Comparison of ENCODE assay signal across 1 cellular context in the genomic region with DNA sequence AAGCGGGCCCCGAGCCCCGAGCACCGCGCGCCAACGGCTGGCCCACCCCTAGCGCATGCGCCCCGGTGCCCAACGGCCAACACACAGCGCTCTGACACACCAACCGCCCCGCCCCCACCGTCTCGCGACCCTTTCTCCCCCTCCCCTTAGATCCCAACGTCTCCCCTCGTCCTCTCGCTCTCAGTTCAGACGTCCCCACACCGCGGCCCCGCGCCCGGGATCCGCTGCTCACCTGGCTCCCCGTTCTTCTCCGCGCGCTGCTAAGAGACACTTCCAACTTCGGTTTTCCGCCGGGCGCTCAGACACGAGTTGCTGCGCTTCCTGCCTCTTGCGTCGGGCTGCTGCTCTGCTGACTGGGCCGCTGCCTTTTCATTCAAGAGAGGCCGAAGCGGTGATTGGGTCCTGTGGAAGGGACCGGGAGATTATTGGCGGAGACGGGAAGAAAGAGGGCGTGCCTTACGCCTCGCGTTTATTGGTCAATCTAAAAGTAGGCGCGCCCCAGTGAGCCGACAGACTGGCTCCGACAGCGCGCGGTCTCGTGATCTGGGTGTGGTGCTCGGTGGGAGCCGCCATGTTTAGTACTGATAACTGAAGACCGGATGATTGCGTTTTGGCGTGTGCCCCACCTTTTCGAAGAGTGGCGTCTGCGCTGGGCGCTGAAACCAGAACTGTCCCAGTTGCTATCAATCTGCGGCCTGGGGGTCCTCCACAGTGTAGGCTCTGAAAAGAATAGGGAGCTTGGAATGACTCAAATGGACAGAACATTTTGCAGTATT.
A peak's percentile ranks its signal among the peaks of the same experiment; 100 is the strongest.
TF ChIP-seq lines count a peak whose summit lies in the region.

Gene DDX39A, minus strand, starts transcription at position 304 of the 776 bp plus-strand sequence. CDS start 6,121 bp downstream, outside the sequence.

TF ChIP-seq in HEK293, 187 proteins besides CTCF, POLR2A, EP300 and RAD21 (continued from another document and continues in another):
- TF ChIP-seq PRDM10 (tag by site-specific recombination; IDR thresholded peaks at IDR 0.05): 0 out of 2 replicates have a peak, but pooled peaks have one; percentile 51
- no peak for TF ChIP-seq ZNF777 (tag by site-specific recombination; IDR thresholded peaks at IDR 0.05; ENCODE audit: borderline replicate concordance)
- TF ChIP-seq PRDM6 (tag by site-specific recombination; IDR thresholded peaks at IDR 0.05): no peak
- TF ChIP-seq ZNF366 (tag by site-specific recombination; conservative IDR thresholded peaks at IDR 0.05): no peak
- no peak for TF ChIP-seq ZNF19 (tag by site-specific recombination; IDR thresholded peaks at IDR 0.05; ENCODE audit: low read depth)
- no peak for TF ChIP-seq ZNF585B (tag by site-specific recombination; IDR thresholded peaks at IDR 0.05)
- TF ChIP-seq, protein P1, sequence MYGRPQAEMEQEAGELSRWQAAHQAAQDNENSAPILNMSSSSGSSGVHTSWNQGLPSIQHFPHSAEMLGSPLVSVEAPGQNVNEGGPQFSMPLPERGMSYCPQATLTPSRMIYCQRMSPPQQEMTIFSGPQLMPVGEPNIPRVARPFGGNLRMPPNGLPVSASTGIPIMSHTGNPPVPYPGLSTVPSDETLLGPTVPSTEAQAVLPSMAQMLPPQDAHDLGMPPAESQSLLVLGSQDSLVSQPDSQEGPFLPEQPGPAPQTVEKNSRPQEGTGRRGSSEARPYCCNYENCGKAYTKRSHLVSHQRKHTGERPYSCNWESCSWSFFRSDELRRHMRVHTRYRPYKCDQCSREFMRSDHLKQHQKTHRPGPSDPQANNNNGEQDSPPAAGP (tag by site-specific recombination; IDR thresholded peaks at IDR 0.05): peak; percentile 43; the same call in 1 of the 2 replicates
- TF ChIP-seq ZNF501 (tag by site-specific recombination; IDR thresholded peaks at IDR 0.05): peak; percentile 26; the same call in 1 of the 2 replicates
- no peak for TF ChIP-seq TRIM28 (IDR thresholded peaks at IDR 0.05; ENCODE audit: borderline replicate concordance, low read length)
- peak; percentile 82 for TF ChIP-seq ZBTB17 (tag by site-specific recombination; IDR thresholded peaks at IDR 0.05)
- TF ChIP-seq ZNF76 (tag by site-specific recombination; IDR thresholded peaks at IDR 0.05; ENCODE audit: borderline replicate concordance, low read depth): 0 out of 2 replicates have a peak, but pooled peaks have one; percentile 47
- TF ChIP-seq PATZ1 (tag by site-specific recombination; IDR thresholded peaks at IDR 0.05): peak; percentile 47; the same call in 1 of the 2 replicates
- peak; percentile 77 for TF ChIP-seq KLF8 (tag by site-specific recombination; IDR thresholded peaks at IDR 0.05)
- TF ChIP-seq ZNF785 (tag by site-specific recombination; IDR thresholded peaks at IDR 0.05): no peak
- peak; percentile 76 for TF ChIP-seq YY2 (tag by site-specific recombination; IDR thresholded peaks at IDR 0.05)
- TF ChIP-seq ZNF792 (tag by site-specific recombination; IDR thresholded peaks at IDR 0.05): no peak
- TF ChIP-seq, protein P2, sequence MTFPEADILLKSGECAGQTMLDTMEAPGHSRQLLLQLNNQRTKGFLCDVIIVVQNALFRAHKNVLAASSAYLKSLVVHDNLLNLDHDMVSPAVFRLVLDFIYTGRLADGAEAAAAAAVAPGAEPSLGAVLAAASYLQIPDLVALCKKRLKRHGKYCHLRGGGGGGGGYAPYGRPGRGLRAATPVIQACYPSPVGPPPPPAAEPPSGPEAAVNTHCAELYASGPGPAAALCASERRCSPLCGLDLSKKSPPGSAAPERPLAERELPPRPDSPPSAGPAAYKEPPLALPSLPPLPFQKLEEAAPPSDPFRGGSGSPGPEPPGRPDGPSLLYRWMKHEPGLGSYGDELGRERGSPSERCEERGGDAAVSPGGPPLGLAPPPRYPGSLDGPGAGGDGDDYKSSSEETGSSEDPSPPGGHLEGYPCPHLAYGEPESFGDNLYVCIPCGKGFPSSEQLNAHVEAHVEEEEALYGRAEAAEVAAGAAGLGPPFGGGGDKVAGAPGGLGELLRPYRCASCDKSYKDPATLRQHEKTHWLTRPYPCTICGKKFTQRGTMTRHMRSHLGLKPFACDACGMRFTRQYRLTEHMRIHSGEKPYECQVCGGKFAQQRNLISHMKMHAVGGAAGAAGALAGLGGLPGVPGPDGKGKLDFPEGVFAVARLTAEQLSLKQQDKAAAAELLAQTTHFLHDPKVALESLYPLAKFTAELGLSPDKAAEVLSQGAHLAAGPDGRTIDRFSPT (tag by site-specific recombination; IDR thresholded peaks at IDR 0.05): no peak
- peak; percentile 55 for TF ChIP-seq INSM2 (tag by site-specific recombination; IDR thresholded peaks at IDR 0.05)
- no peak for TF ChIP-seq GLI2 (tag by site-specific recombination; IDR thresholded peaks at IDR 0.05; ENCODE audit: borderline replicate concordance, low read depth)
- no peak for TF ChIP-seq ZNF654 (tag by site-specific recombination; IDR thresholded peaks at IDR 0.05; ENCODE audit: low read depth)
- 0 out of 2 replicates have a peak, but pooled peaks have one; percentile 13 for TF ChIP-seq EGR2 (tag by site-specific recombination; IDR thresholded peaks at IDR 0.05; ENCODE audit: low read depth)
- peak; percentile 99 for TF ChIP-seq SP2 (tag by site-specific recombination; IDR thresholded peaks at IDR 0.05)
- peak; percentile 64 for TF ChIP-seq PBX3 (CRISPR knock-in tag; IDR thresholded peaks at IDR 0.05)
- TF ChIP-seq ZNF48 (tag by site-specific recombination; IDR thresholded peaks at IDR 0.05): no peak
- TF ChIP-seq GLIS1 (tag by site-specific recombination; IDR thresholded peaks at IDR 0.05): no peak; the same call in 1 of the 2 replicates
- peak; percentile 28; the same call in 1 of the 2 replicates for TF ChIP-seq ZIC2 (tag by site-specific recombination; IDR thresholded peaks at IDR 0.05)
- TF ChIP-seq KLF16 (tag by site-specific recombination; IDR thresholded peaks at IDR 0.05): peak; percentile 79; the same call in 1 of the 2 replicates
- no peak for TF ChIP-seq ZNF514 (tag by site-specific recombination; IDR thresholded peaks at IDR 0.05)
- no peak for TF ChIP-seq HOXA7 (CRISPR knock-in tag; IDR thresholded peaks at IDR 0.05; ENCODE audit: borderline replicate concordance)
- TF ChIP-seq ZBTB8A (tag by site-specific recombination; IDR thresholded peaks at IDR 0.05): peak; percentile 31; the same call in 1 of the 2 replicates
- peak; percentile 83 for TF ChIP-seq SP3 (tag by site-specific recombination; IDR thresholded peaks at IDR 0.05)
- TF ChIP-seq KLF1 (tag by site-specific recombination; IDR thresholded peaks at IDR 0.05): peak; percentile 58
- TF ChIP-seq ZNF776 (tag by site-specific recombination; IDR thresholded peaks at IDR 0.05; ENCODE audit: borderline replicate concordance): no peak
- no peak for TF ChIP-seq OSR2 (tag by site-specific recombination; IDR thresholded peaks at IDR 0.05)
- peak; percentile 96 for TF ChIP-seq KLF9 (tag by site-specific recombination; IDR thresholded peaks at IDR 0.05; ENCODE audit: low read depth)
- peak; percentile 72; the same call in 1 of the 2 replicates for TF ChIP-seq SCRT1 (tag by site-specific recombination; IDR thresholded peaks at IDR 0.05; ENCODE audit: borderline replicate concordance)
- peak; percentile 10; the same call in 1 of the 2 replicates for TF ChIP-seq ZNF692 (tag by site-specific recombination; IDR thresholded peaks at IDR 0.05)
